23 cellular contexts compared by ENCODE assay signal in the genomic region with DNA sequence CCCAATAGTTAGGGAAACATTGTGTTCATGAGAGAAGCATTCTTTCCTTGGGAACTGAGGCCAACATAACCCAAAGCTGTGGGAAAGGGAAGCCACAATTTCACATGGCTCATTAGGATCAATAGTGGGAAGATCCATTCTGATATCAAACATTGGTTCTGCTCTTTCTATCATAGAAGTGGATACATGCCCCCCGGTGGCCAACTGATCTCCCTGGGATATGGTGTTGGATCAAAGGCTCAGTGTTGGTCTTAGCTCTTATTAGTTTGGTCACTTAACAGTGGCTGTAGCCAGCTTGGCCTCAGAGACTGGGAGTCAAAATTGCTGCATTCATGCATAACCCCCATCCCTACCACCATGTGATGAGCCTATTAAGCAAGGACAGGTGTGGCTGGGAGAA. TPM values are rescaled to one million over a fixed set of nuclear protein-coding genes. Genes with fewer than 3 reads are reported as not detected.
DNase-seq lines count a peak whose midpoint lies in the region; ATAC-seq, FAIRE-seq and TF ChIP-seq lines count a peak whose summit lies in the region.
"Had no signal": no experiment of that assay in that cellular context is flagged by ENCODE, and none has a peak within 500 bp of the region (broad histone marks: within the 10 kb centered on the region; RNA-seq: fewer than 3 reads in every experiment).

No MANE protein-coding gene starts in this region.

- ATAC-seq in activated CD8-positive, alpha-beta T cell treated with anti-CD3 and anti-CD28 coated beads for 36 hours = no peak
- no peak for ATAC-seq in activated CD8-positive, alpha-beta T cell treated with anti-CD3 and anti-CD28 coated beads, Interleukin-2, amount 10 ng/mL, durations not matched to agents 7 days and 5 days
- no peak for ATAC-seq in CD4-positive, alpha-beta T cell (ENCODE audit: poor library complexity)
- ATAC-seq in naive thymus-derived CD4-positive, alpha-beta T cell = no peak
- ATAC-seq: HepG2 had no signal

- no peaks in the 10 kb centered on the region for H3K27me3 ChIP-seq in CD4-positive, alpha-beta T cell (ENCODE audit: control insufficient read depth, insufficient read depth, low read length)
- H3K27me3 ChIP-seq in WERI-Rb-1 (ENCODE audit: insufficient read depth, low read depth, severe bottlenecking) = no peaks in the 10 kb centered on the region
- no peaks in the 10 kb centered on the region for H3K27me3 ChIP-seq in naive thymus-derived CD4-positive, alpha-beta T cell (ENCODE audit: control insufficient read depth in 2 of 2, insufficient read depth in 2 of 2, low read length in 2 of 2)

- H3K27ac ChIP-seq in CD4-positive, alpha-beta T cell (ENCODE audit: low read depth, low read length) = no peak overlapping the region
- H3K27ac ChIP-seq in WERI-Rb-1 = no peak overlapping the region
- H3K27ac ChIP-seq in naive thymus-derived CD4-positive, alpha-beta T cell (ENCODE audit: low read depth, low read length) = no peak overlapping the region
- H3K27ac ChIP-seq: PC-9, RWPE1 had no signal

- peaks cover 57 to 74% of the 10 kb centered on the region in 2 donors for H3K4me1 ChIP-seq in naive thymus-derived CD4-positive, alpha-beta T cell (ENCODE audit: control insufficient read depth in 2 of 2, insufficient read depth in 2 of 2, low read length in 2 of 2)
- H3K4me1 ChIP-seq: BE2C had no signal

- no peak for TF ChIP-seq CTCF in activated CD8-positive, alpha-beta T cell treated with anti-CD3 and anti-CD28 coated beads for 36 hours (IDR thresholded peaks at IDR 0.05)
- TF ChIP-seq CTCF in CD4-positive, alpha-beta T cell (IDR thresholded peaks at IDR 0.05) = no peak
- peak; percentile 23; the same call in 1 of the 2 replicates for TF ChIP-seq CTCF in WERI-Rb-1 (IDR thresholded peaks at IDR 0.05; ENCODE audit: low read depth, low read length)

- peaks cover 40% of the 10 kb centered on the region for H3K36me3 Mint-ChIP-seq in activated CD8-positive, alpha-beta T cell treated with anti-CD3 and anti-CD28 coated beads for 36 hours (ENCODE audit: low read depth)
- H3K36me3 Mint-ChIP-seq in activated CD8-positive, alpha-beta T cell treated with anti-CD3 and anti-CD28 coated beads, Interleukin-2, amount 10 ng/mL, durations not matched to agents 7 days and 5 days (ENCODE audit: low read depth) = peaks cover 62% of the 10 kb centered on the region
- H3K36me3 Mint-ChIP-seq in CD4-positive, alpha-beta T cell (ENCODE audit: low read depth) = peaks cover 81% of the 10 kb centered on the region
- H3K36me3 Mint-ChIP-seq in naive thymus-derived CD4-positive, alpha-beta T cell = peaks cover 6 to 59% (median 18%) of the 10 kb centered on the region in 5 donors

- peak; percentile 54 for DNase-seq in activated CD8-positive, alpha-beta T cell treated with anti-CD3 and anti-CD28 coated beads for 36 hours
- DNase-seq in activated CD8-positive, alpha-beta T cell treated with anti-CD3 and anti-CD28 coated beads, Interleukin-2, amount 10 ng/mL, durations not matched to agents 7 days and 5 days = no peak
- no peak for DNase-seq in CD4-positive, alpha-beta T cell
- DNase-seq in WERI-Rb-1 (no peak), HCEC 1CT (no peak), H54 (ENCODE audit: insufficient read length, low spot score) (no peak)
- DNase-seq in naive thymus-derived CD4-positive, alpha-beta T cell = no peak
- DNase-seq: BE2C; CD4-positive, alpha-beta memory T cell; EL; GOT3; KG1; MV-4-11; NCI-H1930; NCI-H226; NCI-H524; PC-9; SIG-M5 had no signal

- no peaks in the 10 kb centered on the region for H3K36me3 ChIP-seq in WERI-Rb-1
- H3K36me3 ChIP-seq in naive thymus-derived CD4-positive, alpha-beta T cell (ENCODE audit: control insufficient read depth in 2 of 3, insufficient read depth in 3 of 3, low read length in 3 of 3) = no peaks in the 10 kb centered on the region
- H3K36me3 ChIP-seq: BE2C had no signal

- POLR2A ChIA-PET in activated CD8-positive, alpha-beta T cell treated with anti-CD3 and anti-CD28 coated beads for 36 hours (lab: Charles Lee) = interaction anchor here (0.7 to 5.9 kb wide), 5 partner anchors 7 to 156 kb away, joined by 3 to 36 read pairs (median 3); partner anchors contain the start of genes GIMAP1, GIMAP6 and GIMAP8
- POLR2A ChIA-PET in activated CD8-positive, alpha-beta T cell treated with anti-CD3 and anti-CD28 coated beads, Interleukin-2, amount 10 ng/mL, durations not matched to agents 7 days and 5 days (lab: Charles Lee) = interaction anchor here (0.8 kb wide), 1 partner anchor 109 kb away, joined by 4 read pairs; no protein-coding TSS in a partner anchor
- POLR2A ChIA-PET in CD4-positive, alpha-beta T cell (lab: Charles Lee) = no interaction called here
- POLR2A ChIA-PET in naive thymus-derived CD4-positive, alpha-beta T cell (lab: Charles Lee) = interaction anchor here (0.7 to 16.1 kb wide), 13 partner anchors 19 to 195 kb away, joined by 3 to 526 read pairs (median 10); partner anchors contain the start of genes GIMAP1, GIMAP2, GIMAP6 and GIMAP7

- H3K27ac Mint-ChIP-seq in activated CD8-positive, alpha-beta T cell treated with anti-CD3 and anti-CD28 coated beads for 36 hours = peak overlapping the region; percentile 60
- H3K27ac Mint-ChIP-seq in activated CD8-positive, alpha-beta T cell treated with anti-CD3 and anti-CD28 coated beads, Interleukin-2, amount 10 ng/mL, durations not matched to agents 7 days and 5 days = no peak overlapping the region
- H3K27ac Mint-ChIP-seq in CD4-positive, alpha-beta T cell = peak overlapping the region; percentile 88
- peak overlapping the region; percentile 6 to 97 (median 92) for H3K27ac Mint-ChIP-seq in naive thymus-derived CD4-positive, alpha-beta T cell

- H3K4me3 Mint-ChIP-seq in activated CD8-positive, alpha-beta T cell treated with anti-CD3 and anti-CD28 coated beads for 36 hours = no peak overlapping the region
- H3K4me3 Mint-ChIP-seq in activated CD8-positive, alpha-beta T cell treated with anti-CD3 and anti-CD28 coated beads, Interleukin-2, amount 10 ng/mL, durations not matched to agents 7 days and 5 days = no peak overlapping the region
- H3K4me3 Mint-ChIP-seq in CD4-positive, alpha-beta T cell = no peak overlapping the region
- peak overlapping the region in 6 of 10 donors; percentile 2 to 96 (median 63) for H3K4me3 Mint-ChIP-seq in naive thymus-derived CD4-positive, alpha-beta T cell

- peaks cover 76% of the 10 kb centered on the region for H3K4me1 Mint-ChIP-seq in activated CD8-positive, alpha-beta T cell treated with anti-CD3 and anti-CD28 coated beads for 36 hours (ENCODE audit: low read depth)
- H3K4me1 Mint-ChIP-seq in activated CD8-positive, alpha-beta T cell treated with anti-CD3 and anti-CD28 coated beads, Interleukin-2, amount 10 ng/mL, durations not matched to agents 7 days and 5 days (ENCODE audit: low read depth) = peaks cover 43% of the 10 kb centered on the region
- peaks cover 87% of the 10 kb centered on the region for H3K4me1 Mint-ChIP-seq in CD4-positive, alpha-beta T cell (ENCODE audit: low read depth)
- H3K4me1 Mint-ChIP-seq in naive thymus-derived CD4-positive, alpha-beta T cell = peaks cover 40 to 93% (median 88%) of the 10 kb centered on the region in 7 donors

- intact Hi-C loops in activated CD8-positive, alpha-beta T cell treated with anti-CD3 and anti-CD28 coated beads for 36 hours (cut with micrococcal nuclease) = no loop called here
- intact Hi-C loops in CD4-positive, alpha-beta T cell (cut with DNase I, micrococcal nuclease) = no loop called here
- intact Hi-C loops in naive thymus-derived CD4-positive, alpha-beta T cell (cut with micrococcal nuclease) = loop anchor here in 1 of 2 donors (10.0 kb wide), 1 partner anchor 276 kb away; no protein-coding TSS in a partner anchor

- H3K4me3 ChIP-seq in WERI-Rb-1 (ENCODE audit: low read depth, low read length) = no peak overlapping the region
- peak overlapping the region; percentile 38 for H3K4me3 ChIP-seq in naive thymus-derived CD4-positive, alpha-beta T cell (ENCODE audit: low read length)
- H3K4me3 ChIP-seq: PC-9 had no signal

- peaks cover 21% of the 10 kb centered on the region for H3K9me3 ChIP-seq in CD4-positive, alpha-beta T cell (ENCODE audit: control insufficient read depth, low read length)
- H3K9me3 ChIP-seq in WERI-Rb-1 (ENCODE audit: severe bottlenecking) = peaks cover 5% of the 10 kb centered on the region
- H3K9me3 ChIP-seq in naive thymus-derived CD4-positive, alpha-beta T cell (ENCODE audit: control insufficient read depth in 2 of 3, low read length in 3 of 3) = peaks cover 5 to 16% (median 6%) of the 10 kb centered on the region in 3 experiments
- H3K9me3 ChIP-seq: BE2C had no signal

- TF ChIP-seq POLR2A in H54 (IDR thresholded peaks at IDR 0.05; ENCODE audit: low read depth, low read length) = no peak

- CTCF ChIA-PET in activated CD8-positive, alpha-beta T cell treated with anti-CD3 and anti-CD28 coated beads for 36 hours (lab: Charles Lee) = interaction anchor here (1.2 to 5.2 kb wide), 4 partner anchors 9 to 173 kb away, joined by 3 to 41 read pairs (median 3); partner anchors contain the start of gene GIMAP8
- CTCF ChIA-PET in activated CD8-positive, alpha-beta T cell treated with anti-CD3 and anti-CD28 coated beads, Interleukin-2, amount 10 ng/mL, durations not matched to agents 7 days and 5 days (lab: Charles Lee) = interaction anchor here (1.0 kb wide), 1 partner anchor 9 kb away, joined by 4 read pairs; no protein-coding TSS in a partner anchor
- CTCF ChIA-PET in CD4-positive, alpha-beta T cell (lab: Charles Lee) = interaction anchor here (0.6 to 1.3 kb wide), 2 partner anchors 9 to 112 kb away, joined by 3 to 5 read pairs; no protein-coding TSS in a partner anchor
- CTCF ChIA-PET in naive thymus-derived CD4-positive, alpha-beta T cell (lab: Charles Lee) = interaction anchor here (2.3 kb wide), 1 partner anchor 112 kb away, joined by 8 read pairs; no protein-coding TSS in a partner anchor

- H3K9me3 Mint-ChIP-seq in activated CD8-positive, alpha-beta T cell treated with anti-CD3 and anti-CD28 coated beads for 36 hours = peaks cover 33% of the 10 kb centered on the region
- peaks cover 35% of the 10 kb centered on the region for H3K9me3 Mint-ChIP-seq in activated CD8-positive, alpha-beta T cell treated with anti-CD3 and anti-CD28 coated beads, Interleukin-2, amount 10 ng/mL, durations not matched to agents 7 days and 5 days (ENCODE audit: insufficient read depth)
- peaks cover 17% of the 10 kb centered on the region for H3K9me3 Mint-ChIP-seq in CD4-positive, alpha-beta T cell
- peaks cover 0 to 53% (median 26%) of the 10 kb centered on the region in 11 donors for H3K9me3 Mint-ChIP-seq in naive thymus-derived CD4-positive, alpha-beta T cell

- no peaks in the 10 kb centered on the region for H3K27me3 Mint-ChIP-seq in activated CD8-positive, alpha-beta T cell treated with anti-CD3 and anti-CD28 coated beads for 36 hours
- H3K27me3 Mint-ChIP-seq in activated CD8-positive, alpha-beta T cell treated with anti-CD3 and anti-CD28 coated beads, Interleukin-2, amount 10 ng/mL, durations not matched to agents 7 days and 5 days (ENCODE audit: low read depth) = no peaks in the 10 kb centered on the region
- no peaks in the 10 kb centered on the region for H3K27me3 Mint-ChIP-seq in CD4-positive, alpha-beta T cell
- H3K27me3 Mint-ChIP-seq in naive thymus-derived CD4-positive, alpha-beta T cell = no peaks in the 10 kb centered on the region
- H3K27me3 Mint-ChIP-seq: CD4-positive, alpha-beta memory T cell had no signal

- no peak for FAIRE-seq in H54 (lab: Jason Lieb, UNC)
- FAIRE-seq: GM12891, GM18507, HepG2 had no signal

RNA-seq across cellular contexts. Expression of gene GIMAP4, which starts 6.7 kb away (rescaled TPM):
- 10 to 100 TPM; 88.3 to 97.8 TPM for total RNA-seq in activated CD8-positive, alpha-beta T cell treated with anti-CD3 and anti-CD28 coated beads for 36 hours
- total RNA-seq in activated CD8-positive, alpha-beta T cell treated with anti-CD3 and anti-CD28 coated beads, Interleukin-2, amount 10 ng/mL, durations not matched to agents 7 days and 5 days = 100 to 1,000 TPM; 174 to 186 TPM
- total RNA-seq in CD4-positive, alpha-beta T cell = 10 to 100 TPM; 20.7 to 23.6 TPM
- 100 to 1,000 TPM in 4 of 5 experiments, 10 to 100 TPM in 1; 74.9 to 413 (median 406) TPM for total RNA-seq in naive thymus-derived CD4-positive, alpha-beta T cell
- polyA plus RNA-seq in naive thymus-derived CD4-positive, alpha-beta T cell = 100 to 1,000 TPM; 405 to 762 TPM
- total RNA-seq: A172, HepG2, PC-9 had no signal
- polyA plus RNA-seq: HepG2 had no signal

RNA-seq across cellular contexts. Expression of gene GIMAP7, which starts 45.8 kb away (rescaled TPM):
- total RNA-seq in activated CD8-positive, alpha-beta T cell treated with anti-CD3 and anti-CD28 coated beads for 36 hours = 10 to 100 TPM; 29.0 to 29.5 TPM
- 100 to 1,000 TPM; 134 TPM for total RNA-seq in activated CD8-positive, alpha-beta T cell treated with anti-CD3 and anti-CD28 coated beads, Interleukin-2, amount 10 ng/mL, durations not matched to agents 7 days and 5 days
- total RNA-seq in CD4-positive, alpha-beta T cell = 10 to 100 TPM; 48.4 to 50.7 TPM
- total RNA-seq in naive thymus-derived CD4-positive, alpha-beta T cell = 100 to 1,000 TPM in 3 of 5 experiments, 10 to 100 TPM in 2; 66.3 to 555 (median 321) TPM
- 1,000 to 10,000 TPM in 1 of 2 donors, 100 to 1,000 TPM in 1; 772 to 1,293 TPM for polyA plus RNA-seq in naive thymus-derived CD4-positive, alpha-beta T cell
- total RNA-seq: A172, HepG2, PC-9 had no signal
- polyA plus RNA-seq: HepG2 had no signal

Comparison
In these comparisons a context has a peak if more than half of its experiments do, and no peak if none do; other contexts are left out.
1. H3K4me3 Mint-ChIP-seq: peak in naive thymus-derived CD4-positive, alpha-beta T cell (6 of 10); none in activated CD8-positive, alpha-beta T cell treated with anti-CD3 and anti-CD28 coated beads for 36 hours (single experiment), activated CD8-positive, alpha-beta T cell treated with anti-CD3 and anti-CD28 coated beads, Interleukin-2, amount 10 ng/mL, durations not matched to agents 7 days and 5 days (single experiment) and CD4-positive, alpha-beta T cell (single experiment).